8 cellular contexts compared by ENCODE assay signal in the genomic region with DNA sequence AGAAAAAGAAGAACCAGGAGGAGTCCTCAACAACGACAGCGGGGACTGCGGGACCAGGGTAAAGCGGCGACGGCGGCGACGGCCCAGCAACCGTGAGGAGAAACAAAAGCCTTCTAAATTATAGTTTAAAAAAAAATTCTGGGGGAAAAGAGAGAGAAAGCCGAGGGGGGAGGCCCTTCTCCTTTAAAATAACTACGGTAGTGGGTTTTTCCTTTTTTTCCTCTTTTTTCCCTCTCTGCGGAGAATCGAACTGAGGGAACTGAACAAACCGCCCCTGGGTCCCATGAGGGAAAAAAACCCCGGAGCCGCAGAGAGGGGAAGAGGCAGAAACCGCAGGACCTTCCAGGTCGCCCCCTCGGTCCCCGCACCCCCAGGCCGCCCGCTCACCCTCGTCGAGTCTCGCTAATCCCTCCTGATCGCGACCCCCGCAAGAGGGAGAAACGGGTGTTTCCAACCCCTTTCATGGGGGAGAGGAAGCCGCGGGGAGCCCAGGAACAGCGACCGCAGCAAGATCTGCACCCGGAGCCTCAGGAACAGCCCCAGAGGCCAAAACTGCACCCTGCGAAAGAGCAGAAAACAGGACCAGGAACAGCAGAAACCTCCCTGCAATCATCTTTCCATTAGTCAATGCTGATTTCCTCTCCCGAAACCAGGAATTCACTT. TPM values are rescaled to one million over a fixed set of nuclear protein-coding genes. Genes with fewer than 3 reads are reported as not detected.
DNase-seq lines count a peak whose midpoint lies in the region; ATAC-seq, FAIRE-seq and TF ChIP-seq lines count a peak whose summit lies in the region.

No MANE protein-coding gene starts in this region.

- H3K4me3 Mint-ChIP-seq in CD4-positive, CD25-positive, alpha-beta regulatory T cell = peak overlapping the region; percentile 90 to 99 (median 98)
- peak overlapping the region; percentile 96 for H3K4me3 Mint-ChIP-seq in astrocyte (ENCODE audit: unreplicated experiment)
- peak overlapping the region; percentile 95 to 100 (median 98) for H3K4me3 Mint-ChIP-seq in immature natural killer cell
- H3K4me3 Mint-ChIP-seq in stimulated activated naive CD8-positive, alpha-beta T cell treated with anti-CD3 and anti-CD28 coated beads, Interleukin-15, amount 100 ng/mL, for 72 hours = peak overlapping the region; percentile 96

- peak overlapping the region in 2 of 3 donors; percentile 96 to 98 for H3K27ac Mint-ChIP-seq in CD4-positive, CD25-positive, alpha-beta regulatory T cell
- H3K27ac Mint-ChIP-seq in astrocyte (ENCODE audit: unreplicated experiment) = peak overlapping the region; percentile 18
- H3K27ac Mint-ChIP-seq in immature natural killer cell = peak overlapping the region; percentile 92 to 99 (median 99)
- H3K27ac Mint-ChIP-seq in stimulated activated naive CD8-positive, alpha-beta T cell treated with anti-CD3 and anti-CD28 coated beads, Interleukin-15, amount 100 ng/mL, for 72 hours = peak overlapping the region; percentile 100

- peak; percentile 0 to 2 for ATAC-seq in CD4-positive, CD25-positive, alpha-beta regulatory T cell (ENCODE audit: low read depth in 2 of 2)
- ATAC-seq in stimulated activated naive CD8-positive, alpha-beta T cell treated with anti-CD3 and anti-CD28 coated beads, Interleukin-15, amount 100 ng/mL, for 72 hours = no peak
- no peak for ATAC-seq in GM21723 (IDR thresholded peaks at IDR 0.05; ENCODE audit: unreplicated experiment)

- H3K4me1 ChIP-seq in CD4-positive, CD25-positive, alpha-beta regulatory T cell (ENCODE audit: control insufficient read depth, insufficient read depth, low read length, poor library complexity, severe bottlenecking) = peaks cover 83% of the 10 kb centered on the region
- H3K4me1 ChIP-seq in astrocyte (ENCODE audit: insufficient read depth, low read length) = peaks cover 9% of the 10 kb centered on the region

- no peak for FAIRE-seq in astrocyte (lab: Jason Lieb, UNC)

- no peak overlapping the region for H2AFZ ChIP-seq in astrocyte (ENCODE audit: low read depth, low read length)

- H3K9me3 Mint-ChIP-seq in CD4-positive, CD25-positive, alpha-beta regulatory T cell = no peaks in the 10 kb centered on the region
- no peaks in the 10 kb centered on the region for H3K9me3 Mint-ChIP-seq in astrocyte (ENCODE audit: unreplicated experiment)
- H3K9me3 Mint-ChIP-seq in immature natural killer cell = no peaks in the 10 kb centered on the region
- peaks cover 3 to 30% of the 10 kb centered on the region in 2 donors for H3K9me3 Mint-ChIP-seq in stimulated activated naive CD8-positive, alpha-beta T cell treated with anti-CD3 and anti-CD28 coated beads, Interleukin-15, amount 100 ng/mL, for 72 hours

- peaks cover 18% of the 10 kb centered on the region for H3K36me3 Mint-ChIP-seq in CD4-positive, CD25-positive, alpha-beta regulatory T cell
- H3K36me3 Mint-ChIP-seq in astrocyte (ENCODE audit: low read depth, unreplicated experiment) (no peaks in the 10 kb centered on the region), immature natural killer cell (peaks cover 0 to 2% (median 0%) of the 10 kb centered on the region in 3 donors)

- peaks cover 54% of the 10 kb centered on the region for H3K79me2 ChIP-seq in astrocyte (ENCODE audit: insufficient read depth, low read length)

- no peak for TF ChIP-seq CTCF in astrocyte (IDR thresholded peaks at IDR 0.05; ENCODE audit: insufficient read depth, low read depth, low read length)

- peak overlapping the region; percentile 88 for H3K4me3 ChIP-seq in CD4-positive, CD25-positive, alpha-beta regulatory T cell (ENCODE audit: low read depth, low read length)
- H3K4me3 ChIP-seq in astrocyte (ENCODE audit: insufficient read depth, low read depth, low read length) = peak overlapping the region; percentile 66

- H3K27ac ChIP-seq in CD4-positive, CD25-positive, alpha-beta regulatory T cell (ENCODE audit: insufficient read depth, low read length, poor library complexity, severe bottlenecking) = peak overlapping the region; percentile 83
- H3K27ac ChIP-seq in astrocyte (ENCODE audit: low read depth, low read length) = peak overlapping the region; percentile 65

- peaks cover 38% of the 10 kb centered on the region for H4K20me1 ChIP-seq in astrocyte (ENCODE audit: insufficient read depth, low read length)

- peaks cover 39 to 87% (median 70%) of the 10 kb centered on the region in 4 donors for H3K4me1 Mint-ChIP-seq in CD4-positive, CD25-positive, alpha-beta regulatory T cell
- H3K4me1 Mint-ChIP-seq in astrocyte (ENCODE audit: low read depth, unreplicated experiment) = peaks cover 8% of the 10 kb centered on the region
- peaks cover 84 to 98% of the 10 kb centered on the region in 2 donors for H3K4me1 Mint-ChIP-seq in immature natural killer cell
- peaks cover 76% of the 10 kb centered on the region for H3K4me1 Mint-ChIP-seq in stimulated activated naive CD8-positive, alpha-beta T cell treated with anti-CD3 and anti-CD28 coated beads, Interleukin-15, amount 100 ng/mL, for 72 hours

- H3K27me3 ChIP-seq in CD4-positive, CD25-positive, alpha-beta regulatory T cell (ENCODE audit: control insufficient read depth, insufficient read depth, low read length) = no peaks in the 10 kb centered on the region
- H3K27me3 ChIP-seq in astrocyte (ENCODE audit: insufficient read depth, low read length) = no peaks in the 10 kb centered on the region

- no peaks in the 10 kb centered on the region for H3K9me3 ChIP-seq in CD4-positive, CD25-positive, alpha-beta regulatory T cell (ENCODE audit: control insufficient read depth in 2 of 2, low read length in 2 of 2)
- H3K9me3 ChIP-seq in astrocyte (ENCODE audit: insufficient read depth, low read depth, low read length) = no peaks in the 10 kb centered on the region

- H3K9ac ChIP-seq in astrocyte (ENCODE audit: low read length) = peak overlapping the region; percentile 90

- H3K27me3 Mint-ChIP-seq in CD4-positive, CD25-positive, alpha-beta regulatory T cell = no peaks in the 10 kb centered on the region
- H3K27me3 Mint-ChIP-seq in astrocyte (ENCODE audit: low read depth, unreplicated experiment) = no peaks in the 10 kb centered on the region
- peaks cover 0 to 7% (median 4%) of the 10 kb centered on the region in 3 donors for H3K27me3 Mint-ChIP-seq in immature natural killer cell (ENCODE audit: low read depth in 3 of 3)
- no peaks in the 10 kb centered on the region for H3K27me3 Mint-ChIP-seq in stimulated activated naive CD8-positive, alpha-beta T cell treated with anti-CD3 and anti-CD28 coated beads, Interleukin-15, amount 100 ng/mL, for 72 hours

- no peaks in the 10 kb centered on the region for H3K36me3 ChIP-seq in CD4-positive, CD25-positive, alpha-beta regulatory T cell (ENCODE audit: control insufficient read depth, insufficient read depth, low read length)
- H3K36me3 ChIP-seq in astrocyte (ENCODE audit: insufficient read depth, low read length) = no peaks in the 10 kb centered on the region

- DNase-seq in CD4-positive, CD25-positive, alpha-beta regulatory T cell = peak in 1 of 3 donors; percentile 13
- DNase-seq in Kasumi-1 (lab: John Stamatoyannopoulos, UW) (peak; percentile 42 to 49), astrocyte (ENCODE audit: low read depth) (no peak), immature natural killer cell (peak in 1 of 3 donors; percentile 7), DMS153 (lab: John Stamatoyannopoulos, UW) (no peak), iPS-NIHi11 (ENCODE audit: low spot score) (no peak)
- DNase-seq in stimulated activated naive CD8-positive, alpha-beta T cell treated with anti-CD3 and anti-CD28 coated beads, Interleukin-15, amount 100 ng/mL, for 72 hours = peak in 1 of 2 donors; percentile 15

- H3K4me2 ChIP-seq in astrocyte (ENCODE audit: low read length) = peak overlapping the region; percentile 94

RNA-seq across cellular contexts. Expression of a gene that starts 0.5 kb away (rescaled TPM):
- total RNA-seq in CD4-positive, CD25-positive, alpha-beta regulatory T cell = 42.7 TPM
- 1 to 10 TPM; 3.4 to 5.8 (median 4.6) TPM for polyA plus RNA-seq in CD4-positive, CD25-positive, alpha-beta regulatory T cell
- total RNA-seq in astrocyte = 37.2 and 40.6 TPM in 2 replicates
- 1 to 10 TPM in 2 of 3 donors, under 1 TPM in 1; 0.51 to 5.9 (median 3.0) TPM for polyA plus RNA-seq in immature natural killer cell

Comparison
In these comparisons a context has a peak if more than half of its experiments do, and no peak if none do; other contexts are left out.
1. ATAC-seq: peak in CD4-positive, CD25-positive, alpha-beta regulatory T cell (2 of 2); none in stimulated activated naive CD8-positive, alpha-beta T cell treated with anti-CD3 and anti-CD28 coated beads, Interleukin-15, amount 100 ng/mL, for 72 hours (single experiment) and GM21723 (single experiment).
2. DNase-seq: peak in Kasumi-1 (2 of 2); none in astrocyte (single experiment), DMS153 (single experiment) and iPS-NIHi11 (single experiment).
3. H3K27ac Mint-ChIP-seq: peak in every context shown above with its lines; median percentile 100 in stimulated activated naive CD8-positive, alpha-beta T cell treated with anti-CD3 and anti-CD28 coated beads, Interleukin-15, amount 100 ng/mL, for 72 hours; 99 in immature natural killer cell; 97 in CD4-positive, CD25-positive, alpha-beta regulatory T cell; 18 in astrocyte.
4. Peak in every context shown above with its lines, with median percentiles within 50 percentile points of each other: H3K4me3 Mint-ChIP-seq.